In the genomic region with DNA sequence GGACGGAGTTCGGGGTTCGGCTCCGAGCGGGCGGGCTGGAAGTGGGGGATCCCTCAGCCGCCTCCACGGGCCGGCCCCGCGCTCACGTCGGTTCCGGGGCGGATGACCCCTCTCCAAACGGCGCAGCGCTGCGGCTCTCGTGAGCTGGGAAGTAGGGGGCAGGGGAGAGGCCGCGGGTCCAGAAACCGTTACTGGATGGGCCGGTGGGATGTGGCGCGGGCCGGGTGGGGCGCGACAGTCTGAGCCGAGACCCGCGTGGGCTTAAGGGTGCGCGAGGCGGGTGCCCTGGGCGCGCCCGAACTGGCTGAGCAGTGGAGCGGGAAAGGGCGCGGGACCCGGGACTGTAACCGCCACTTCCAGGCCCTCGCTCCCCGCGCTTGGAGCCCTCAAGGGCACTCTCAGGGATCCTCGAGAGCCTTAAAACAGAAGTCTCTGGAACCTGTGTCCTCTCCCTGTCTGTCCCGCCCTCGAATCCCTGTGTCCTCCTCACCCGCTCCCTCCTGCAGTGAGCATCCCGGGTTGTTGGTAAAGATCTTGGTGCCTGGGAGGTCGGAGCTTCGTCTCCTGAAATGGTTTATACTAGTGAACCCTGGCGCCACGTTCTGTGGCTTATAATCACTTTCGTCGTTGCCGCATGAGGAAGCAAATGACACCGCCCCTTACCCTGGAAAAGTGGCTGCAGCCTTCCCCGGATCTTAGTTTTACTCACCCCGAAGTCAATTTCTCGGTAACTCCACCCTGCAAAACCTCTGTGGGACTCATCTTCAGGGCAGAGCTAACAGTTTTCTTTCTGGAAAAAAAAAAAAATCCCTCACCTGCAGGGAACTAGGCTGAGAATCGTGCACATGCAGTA, we compare ENCODE assay signal across 1 cellular context.
TF ChIP-seq lines count a peak whose summit lies in the region.

No MANE protein-coding gene starts in this region.

TF ChIP-seq in IMR-90, 13 proteins besides CTCF, POLR2A, EP300 and RAD21:
- TF ChIP-seq, protein P1, sequence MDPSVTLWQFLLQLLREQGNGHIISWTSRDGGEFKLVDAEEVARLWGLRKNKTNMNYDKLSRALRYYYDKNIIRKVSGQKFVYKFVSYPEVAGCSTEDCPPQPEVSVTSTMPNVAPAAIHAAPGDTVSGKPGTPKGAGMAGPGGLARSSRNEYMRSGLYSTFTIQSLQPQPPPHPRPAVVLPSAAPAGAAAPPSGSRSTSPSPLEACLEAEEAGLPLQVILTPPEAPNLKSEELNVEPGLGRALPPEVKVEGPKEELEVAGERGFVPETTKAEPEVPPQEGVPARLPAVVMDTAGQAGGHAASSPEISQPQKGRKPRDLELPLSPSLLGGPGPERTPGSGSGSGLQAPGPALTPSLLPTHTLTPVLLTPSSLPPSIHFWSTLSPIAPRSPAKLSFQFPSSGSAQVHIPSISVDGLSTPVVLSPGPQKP (IDR thresholded peaks at IDR 0.05; ENCODE audit: borderline replicate concordance, low read depth, low read length): no peak
